ENCODE assay signal across 1 cellular context in the genomic region with DNA sequence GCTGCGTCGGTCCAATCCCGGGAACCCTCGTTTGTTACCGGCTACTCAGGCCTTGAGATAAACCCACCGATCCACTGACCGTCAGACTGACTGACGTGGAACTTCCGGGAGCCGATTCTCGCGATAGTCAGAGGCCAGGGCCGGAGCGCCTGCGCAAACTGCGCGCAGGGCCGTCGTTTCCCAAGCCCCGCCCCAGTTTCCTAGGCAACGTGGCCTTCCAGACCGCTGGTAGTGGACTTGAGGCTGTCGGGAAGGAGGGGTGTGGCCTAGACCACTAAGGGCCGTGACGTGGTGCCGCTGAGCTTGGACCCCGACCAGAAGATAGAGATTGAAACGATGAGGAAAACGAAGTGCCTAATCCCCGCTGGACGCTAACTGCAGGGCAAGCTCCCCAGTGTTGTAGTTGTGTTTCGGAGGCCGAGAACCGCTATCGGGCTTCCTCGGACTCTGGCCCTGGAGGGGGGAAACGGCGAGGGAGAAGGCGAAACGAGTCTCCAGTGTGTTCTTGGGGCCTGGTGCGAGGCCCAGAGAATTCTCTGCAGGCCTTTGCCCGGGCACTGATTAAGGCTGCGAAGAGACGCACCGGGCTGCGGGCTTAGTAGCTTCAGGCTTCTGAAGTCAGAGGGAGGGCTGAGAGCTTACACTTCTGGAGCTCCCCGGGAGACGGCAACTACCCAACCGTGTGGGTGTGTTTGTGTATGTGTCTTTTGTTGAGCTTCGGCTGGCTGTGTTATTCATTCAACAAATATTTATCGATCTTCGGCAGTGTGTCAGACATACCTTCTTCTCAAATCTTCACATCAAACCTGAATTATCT.
TF ChIP-seq lines count a peak whose summit lies in the region.

TSS of gene COPB2 (minus strand) at position 96 of the 817 bp plus-strand sequence. CDS start 97 bp downstream, outside the sequence.

TF ChIP-seq in K562, 482 proteins besides CTCF, POLR2A, EP300 and RAD21 (continued from another document and continues in another):
- TF ChIP-seq HOMEZ (CRISPR knock-in tag; IDR thresholded peaks at IDR 0.05) (no peak), POLR2H (tag; IDR thresholded peaks at IDR 0.05; ENCODE audit: low read depth) (no peak), ERF (CRISPR knock-in tag; IDR thresholded peaks at IDR 0.05) (no peak), FOSL1 (tag; conservative IDR thresholded peaks at IDR 0.05) (peak; percentile 25), PCBP1 (IDR thresholded peaks at IDR 0.05; ENCODE audit: low read depth, low read length, poor library complexity, severe bottlenecking) (no peak), CCAR2 (IDR thresholded peaks at IDR 0.05; ENCODE audit: low read depth, low read length) (no peak), PRPF4 (IDR thresholded peaks at IDR 0.05; ENCODE audit: insufficient read depth, low read depth, low read length, poor library complexity, severe bottlenecking) (no peak), HLTF (IDR thresholded peaks at IDR 0.05) (no peak), RBFOX2 (IDR thresholded peaks at IDR 0.05; ENCODE audit: low read depth, low read length) (peak; percentile 93), ID3 (CRISPR knock-in tag; IDR thresholded peaks at IDR 0.05) (no peak), ID3 (tag; IDR thresholded peaks at IDR 0.05) (no peak), U2AF1 (optimal IDR thresholded peaks at IDR 0.05; ENCODE audit: low read depth, low read length) (no peak), SAFB2 (IDR thresholded peaks at IDR 0.05; ENCODE audit: borderline replicate concordance, low read depth, low read length, severe bottlenecking) (no peak), ESRRA (IDR thresholded peaks at IDR 0.05; ENCODE audit: borderline replicate concordance, low read depth) (peak; percentile 33; the same call in 1 of the 2 replicates), FOXP1 (CRISPR knock-in tag; IDR thresholded peaks at IDR 0.05) (no peak; the same call in 1 of the 2 replicates), HNRNPLL (IDR thresholded peaks at IDR 0.05; ENCODE audit: low read depth, low read length, poor library complexity, severe bottlenecking) (peak; percentile 100), RB1 (IDR thresholded peaks at IDR 0.05; ENCODE audit: low read depth) (no peak; the same call in 1 of the 2 replicates), CHD1 (IDR thresholded peaks at IDR 0.05; ENCODE audit: low read length) (no peak), FOXM1 (IDR thresholded peaks at IDR 0.05; ENCODE audit: low read depth) (no peak), FOXM1 (CRISPR knock-in tag; IDR thresholded peaks at IDR 0.05; ENCODE audit: low read depth) (no peak), RBM17 (IDR thresholded peaks at IDR 0.05; ENCODE audit: borderline replicate concordance, low read depth, low read length) (no peak), SMARCE1 (IDR thresholded peaks at IDR 0.05) (peak; percentile 42; the same call in 1 of the 2 replicates), GABPB1 (CRISPR knock-in tag; IDR thresholded peaks at IDR 0.05) (peak; percentile 89), ZNF695 (CRISPR knock-in tag; IDR thresholded peaks at IDR 0.05) (no peak), RBM22 (IDR thresholded peaks at IDR 0.05; ENCODE audit: low read depth, low read length, poor library complexity, severe bottlenecking) (no peak), SNAPC5 (CRISPR knock-in tag; IDR thresholded peaks at IDR 0.05) (no peak), RCOR1 (IDR thresholded peaks at IDR 0.05; ENCODE audit: borderline replicate concordance in 1 of 2, low read depth in 2 of 2, low read length in 2 of 2) (no peak; a peak in 1 of 4 replicates), SAP30 (IDR thresholded peaks at IDR 0.05; ENCODE audit: borderline replicate concordance, insufficient read depth, low read depth, low read length, poor library complexity, severe bottlenecking) (no peak), E2F5 (CRISPR knock-in tag; IDR thresholded peaks at IDR 0.05) (no peak), KLF1 (tag; IDR thresholded peaks at IDR 0.05) (peak; percentile 81), ZNF76 (CRISPR knock-in tag; IDR thresholded peaks at IDR 0.05; ENCODE audit: borderline replicate concordance) (no peak), PTTG1 (tag; IDR thresholded peaks at IDR 0.05; ENCODE audit: low read depth) (no peak), E2F3 (CRISPR knock-in tag; IDR thresholded peaks at IDR 0.05) (no peak), ZKSCAN3 (CRISPR knock-in tag; IDR thresholded peaks at IDR 0.05) (no peak), ZNF561 (CRISPR knock-in tag; conservative IDR thresholded peaks at IDR 0.05) (no peak), ZNF384 (IDR thresholded peaks at IDR 0.05; ENCODE audit: low read depth, low read length) (no peak), NR1H2 (CRISPR knock-in tag; IDR thresholded peaks at IDR 0.05) (no peak), PRDM10 (IDR thresholded peaks at IDR 0.05; ENCODE audit: partially characterized antibody) (no peak), BHLHE40 (IDR thresholded peaks at IDR 0.05; ENCODE audit: low read length) (no peak), ZFP36 (IDR thresholded peaks at IDR 0.05; ENCODE audit: low read depth, low read length, partially characterized antibody) (no peak), CBX5 (IDR thresholded peaks at IDR 0.05; ENCODE audit: borderline replicate concordance, low read depth) (no peak), DDX20 (tag; IDR thresholded peaks at IDR 0.05; ENCODE audit: low read depth) (no peak), XRCC5 (IDR thresholded peaks at IDR 0.05; ENCODE audit: low read depth, low read length) (no peak; the same call in 1 of the 2 replicates), ZNF134 (CRISPR knock-in tag; conservative IDR thresholded peaks at IDR 0.05) (no peak), TGIF2 (CRISPR knock-in tag; IDR thresholded peaks at IDR 0.05) (no peak)
- TF ChIP-seq, protein P1, sequence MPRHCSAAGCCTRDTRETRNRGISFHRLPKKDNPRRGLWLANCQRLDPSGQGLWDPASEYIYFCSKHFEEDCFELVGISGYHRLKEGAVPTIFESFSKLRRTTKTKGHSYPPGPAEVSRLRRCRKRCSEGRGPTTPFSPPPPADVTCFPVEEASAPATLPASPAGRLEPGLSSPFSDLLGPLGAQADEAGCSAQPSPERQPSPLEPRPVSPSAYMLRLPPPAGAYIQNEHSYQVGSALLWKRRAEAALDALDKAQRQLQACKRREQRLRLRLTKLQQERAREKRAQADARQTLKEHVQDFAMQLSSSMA (CRISPR knock-in tag; IDR thresholded peaks at IDR 0.05): no peak
- TF ChIP-seq, protein P2, sequence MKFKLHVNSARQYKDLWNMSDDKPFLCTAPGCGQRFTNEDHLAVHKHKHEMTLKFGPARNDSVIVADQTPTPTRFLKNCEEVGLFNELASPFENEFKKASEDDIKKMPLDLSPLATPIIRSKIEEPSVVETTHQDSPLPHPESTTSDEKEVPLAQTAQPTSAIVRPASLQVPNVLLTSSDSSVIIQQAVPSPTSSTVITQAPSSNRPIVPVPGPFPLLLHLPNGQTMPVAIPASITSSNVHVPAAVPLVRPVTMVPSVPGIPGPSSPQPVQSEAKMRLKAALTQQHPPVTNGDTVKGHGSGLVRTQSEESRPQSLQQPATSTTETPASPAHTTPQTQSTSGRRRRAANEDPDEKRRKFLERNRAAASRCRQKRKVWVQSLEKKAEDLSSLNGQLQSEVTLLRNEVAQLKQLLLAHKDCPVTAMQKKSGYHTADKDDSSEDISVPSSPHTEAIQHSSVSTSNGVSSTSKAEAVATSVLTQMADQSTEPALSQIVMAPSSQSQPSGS (CRISPR knock-in tag; IDR thresholded peaks at IDR 0.05): no peak
- TF ChIP-seq, protein P3, sequence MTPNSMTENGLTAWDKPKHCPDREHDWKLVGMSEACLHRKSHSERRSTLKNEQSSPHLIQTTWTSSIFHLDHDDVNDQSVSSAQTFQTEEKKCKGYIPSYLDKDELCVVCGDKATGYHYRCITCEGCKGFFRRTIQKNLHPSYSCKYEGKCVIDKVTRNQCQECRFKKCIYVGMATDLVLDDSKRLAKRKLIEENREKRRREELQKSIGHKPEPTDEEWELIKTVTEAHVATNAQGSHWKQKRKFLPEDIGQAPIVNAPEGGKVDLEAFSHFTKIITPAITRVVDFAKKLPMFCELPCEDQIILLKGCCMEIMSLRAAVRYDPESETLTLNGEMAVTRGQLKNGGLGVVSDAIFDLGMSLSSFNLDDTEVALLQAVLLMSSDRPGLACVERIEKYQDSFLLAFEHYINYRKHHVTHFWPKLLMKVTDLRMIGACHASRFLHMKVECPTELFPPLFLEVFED (CRISPR knock-in tag; conservative IDR thresholded peaks at IDR 0.05): no peak
- TF ChIP-seq, protein P4, sequence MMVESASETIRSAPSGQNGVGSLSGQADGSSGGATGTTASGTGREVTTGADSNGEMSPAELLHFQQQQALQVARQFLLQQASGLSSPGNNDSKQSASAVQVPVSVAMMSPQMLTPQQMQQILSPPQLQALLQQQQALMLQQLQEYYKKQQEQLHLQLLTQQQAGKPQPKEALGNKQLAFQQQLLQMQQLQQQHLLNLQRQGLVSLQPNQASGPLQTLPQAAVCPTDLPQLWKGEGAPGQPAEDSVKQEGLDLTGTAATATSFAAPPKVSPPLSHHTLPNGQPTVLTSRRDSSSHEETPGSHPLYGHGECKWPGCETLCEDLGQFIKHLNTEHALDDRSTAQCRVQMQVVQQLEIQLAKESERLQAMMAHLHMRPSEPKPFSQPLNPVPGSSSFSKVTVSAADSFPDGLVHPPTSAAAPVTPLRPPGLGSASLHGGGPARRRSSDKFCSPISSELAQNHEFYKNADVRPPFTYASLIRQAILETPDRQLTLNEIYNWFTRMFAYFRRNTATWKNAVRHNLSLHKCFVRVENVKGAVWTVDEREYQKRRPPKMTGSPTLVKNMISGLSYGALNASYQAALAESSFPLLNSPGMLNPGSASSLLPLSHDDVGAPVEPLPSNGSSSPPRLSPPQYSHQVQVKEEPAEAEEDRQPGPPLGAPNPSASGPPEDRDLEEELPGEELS (CRISPR knock-in tag; IDR thresholded peaks at IDR 0.05; ENCODE audit: borderline replicate concordance): no peak
- TF ChIP-seq, protein P5, sequence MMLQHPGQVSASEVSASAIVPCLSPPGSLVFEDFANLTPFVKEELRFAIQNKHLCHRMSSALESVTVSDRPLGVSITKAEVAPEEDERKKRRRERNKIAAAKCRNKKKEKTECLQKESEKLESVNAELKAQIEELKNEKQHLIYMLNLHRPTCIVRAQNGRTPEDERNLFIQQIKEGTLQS (IDR thresholded peaks at IDR 0.05): no peak
- TF ChIP-seq, protein P5 (CRISPR knock-in tag; conservative IDR thresholded peaks at IDR 0.05): no peak
- TF ChIP-seq, protein P6, sequence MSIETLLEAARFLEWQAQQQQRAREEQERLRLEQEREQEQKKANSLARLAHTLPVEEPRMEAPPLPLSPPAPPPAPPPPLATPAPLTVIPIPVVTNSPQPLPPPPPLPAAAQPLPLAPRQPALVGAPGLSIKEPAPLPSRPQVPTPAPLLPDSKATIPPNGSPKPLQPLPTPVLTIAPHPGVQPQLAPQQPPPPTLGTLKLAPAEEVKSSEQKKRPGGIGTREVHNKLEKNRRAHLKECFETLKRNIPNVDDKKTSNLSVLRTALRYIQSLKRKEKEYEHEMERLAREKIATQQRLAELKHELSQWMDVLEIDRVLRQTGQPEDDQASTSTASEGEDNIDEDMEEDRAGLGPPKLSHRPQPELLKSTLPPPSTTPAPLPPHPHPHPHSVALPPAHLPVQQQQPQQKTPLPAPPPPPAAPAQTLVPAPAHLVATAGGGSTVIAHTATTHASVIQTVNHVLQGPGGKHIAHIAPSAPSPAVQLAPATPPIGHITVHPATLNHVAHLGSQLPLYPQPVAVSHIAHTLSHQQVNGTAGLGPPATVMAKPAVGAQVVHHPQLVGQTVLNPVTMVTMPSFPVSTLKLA (conservative IDR thresholded peaks at IDR 0.05): peak; percentile 5 to 63; a peak in 3 of 4 replicates
